In the genomic region with DNA sequence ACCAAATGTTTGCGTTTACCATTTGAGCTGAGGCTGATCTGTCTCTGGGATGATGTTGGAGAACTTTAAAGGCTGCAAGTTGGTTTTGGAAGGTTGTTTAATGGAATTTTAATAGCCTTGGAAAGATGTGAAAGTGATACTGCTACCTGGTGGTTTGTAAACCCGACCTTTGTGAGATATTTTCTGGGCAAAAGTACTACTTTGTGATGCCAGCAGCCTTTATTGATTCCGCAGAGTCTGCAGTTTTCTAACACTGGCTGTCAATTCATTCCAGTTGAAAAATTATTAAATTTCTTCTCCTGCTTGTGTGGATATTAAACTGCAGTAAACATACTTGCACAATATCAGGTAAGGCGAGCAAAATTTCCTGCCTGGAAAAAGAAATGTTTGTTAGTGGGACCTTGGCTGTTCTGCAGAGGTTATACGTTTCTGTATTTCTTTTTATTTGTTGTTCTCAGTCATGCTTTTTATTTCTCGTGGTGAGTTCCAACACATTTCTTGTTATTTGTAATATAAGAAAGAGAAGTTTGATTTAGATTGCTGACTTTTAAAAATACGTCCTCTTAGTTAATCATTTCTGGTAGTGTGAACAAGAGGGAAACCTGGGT, we compare ENCODE assay signal across 28 cellular contexts.
"Had no signal": no experiment of that assay in that cellular context is flagged by ENCODE, and none has a peak within 500 bp of the region (broad histone marks: within the 10 kb centered on the region; RNA-seq: fewer than 3 reads in every experiment).

No MANE protein-coding gene starts in this region.

- H3K9me3 Mint-ChIP-seq: activated CD4-positive, alpha-beta T cell treated with anti-CD3 and anti-CD28 coated beads, Interleukin-2, amount 10 ng/mL, durations not matched to agents 7 days and 5 days; activated naive CD4-positive, alpha-beta T cell treated with anti-CD3 and anti-CD28 coated beads, Interleukin-2, amount 10 ng/mL, durations not matched to agents 7 days and 5 days; activated naive CD4-positive, alpha-beta T cell treated with anti-CD3 and anti-CD28 coated beads, Interleukin-2, amount 50 U/mL, for 72 hours; activated T-cell treated with anti-CD3 and anti-CD28 coated beads, Interleukin-2, amount 50 U/mL, for 24 hours; activated T-cell treated with anti-CD3 and anti-CD28 coated beads, Interleukin-2, amount 50 U/mL, for 72 hours; central memory CD8-positive, alpha-beta T cell; dendritic cell treated with granulocyte-macrophage colony-stimulating factor and Interleukin-4, amounts not matched to agents 40 ng/mL and 50 ng/mL, for 4 days; endodermal cell had no signal

- H3K27me3 ChIP-seq: ascending aorta, dorsolateral prefrontal cortex, foreskin keratinocyte, gastrocnemius medialis, heart left ventricle had no signal

- FAIRE-seq: bronchial epithelial cell had no signal

- DNase-seq: activated CD4-positive, alpha-beta T cell treated with anti-CD3 and anti-CD28 coated beads for 1 hour; activated CD4-positive, alpha-beta T cell treated with anti-CD3 and anti-CD28 coated beads for 4 hours; activated CD4-positive, alpha-beta T cell treated with anti-CD3 and anti-CD28 coated beads, Interleukin-2, amount 10 ng/mL, durations not matched to agents 7 days and 5 days; activated CD4-positive, alpha-beta T cell treated with anti-CD3 and anti-CD28 coated beads, Interleukin-2, amount 50 U/mL, for 4 hours; activated CD8-positive, alpha-beta memory T cell treated with anti-CD3 and anti-CD28 coated beads, Interleukin-2, amount 50 U/mL, for 48 hours; activated gamma-delta T cell; activated naive CD4-positive, alpha-beta T cell; activated naive CD4-positive, alpha-beta T cell treated with anti-CD3 and anti-CD28 coated beads, Interleukin-2, amount 10 ng/mL, durations not matched to agents 7 days and 5 days; activated naive CD8-positive, alpha-beta T cell treated with anti-CD3 and anti-CD28 coated beads, Interleukin-2, amount 10 ng/mL, durations not matched to agents 7 days and 5 days; activated T-cell treated with anti-CD3 and anti-CD28 coated beads for 4 hours; activated T-cell treated with anti-CD3 and anti-CD28 coated beads, Interleukin-2, amount 50 U/mL, for 24 hours; activated T-cell treated with anti-CD3 and anti-CD28 coated beads, Interleukin-2, amount 50 U/mL, for 72 hours; dorsolateral prefrontal cortex; effector memory CD4-positive, alpha-beta T cell; endodermal cell; foreskin keratinocyte; gastrocnemius medialis; glutamatergic neuron; heart left ventricle; T-helper 2 cell had no signal

- ATAC-seq: activated naive CD4-positive, alpha-beta T cell treated with anti-CD3 and anti-CD28 coated beads, Interleukin-2, amount 50 U/mL, for 72 hours; activated T-cell treated with anti-CD3 and anti-CD28 coated beads, Interleukin-2, amount 50 U/mL, for 72 hours; esophagus mucosa; foreskin keratinocyte; gastrocnemius medialis; heart left ventricle had no signal

- H3K4me1 Mint-ChIP-seq: activated CD4-positive, alpha-beta T cell treated with anti-CD3 and anti-CD28 coated beads, Interleukin-2, amount 10 ng/mL, durations not matched to agents 7 days and 5 days; activated naive CD4-positive, alpha-beta T cell treated with anti-CD3 and anti-CD28 coated beads, Interleukin-2, amount 10 ng/mL, durations not matched to agents 7 days and 5 days; activated naive CD8-positive, alpha-beta T cell treated with anti-CD3 and anti-CD28 coated beads, Interleukin-2, amount 10 ng/mL, durations not matched to agents 7 days and 5 days had no signal

- H3K9me3 ChIP-seq: ascending aorta, gastrocnemius medialis, heart left ventricle had no signal

- H3K27ac Mint-ChIP-seq: activated CD4-positive, alpha-beta T cell treated with anti-CD3 and anti-CD28 coated beads, Interleukin-2, amount 10 ng/mL, durations not matched to agents 7 days and 5 days; activated naive CD4-positive, alpha-beta T cell treated with anti-CD3 and anti-CD28 coated beads, Interleukin-2, amount 10 ng/mL, durations not matched to agents 7 days and 5 days; activated naive CD4-positive, alpha-beta T cell treated with anti-CD3 and anti-CD28 coated beads, Interleukin-2, amount 50 U/mL, for 72 hours; activated naive CD8-positive, alpha-beta T cell treated with anti-CD3 and anti-CD28 coated beads, Interleukin-2, amount 10 ng/mL, durations not matched to agents 7 days and 5 days; activated T-cell treated with anti-CD3 and anti-CD28 coated beads, Interleukin-2, amount 50 U/mL, for 24 hours; activated T-cell treated with anti-CD3 and anti-CD28 coated beads, Interleukin-2, amount 50 U/mL, for 72 hours; dendritic cell treated with granulocyte-macrophage colony-stimulating factor and Interleukin-4, amounts not matched to agents 40 ng/mL and 50 ng/mL, for 4 days; endodermal cell had no signal

- H3K4me1 ChIP-seq: ascending aorta, foreskin keratinocyte, gastrocnemius medialis, heart left ventricle had no signal

- H3K4me3 Mint-ChIP-seq: activated CD4-positive, alpha-beta T cell treated with anti-CD3 and anti-CD28 coated beads, Interleukin-2, amount 10 ng/mL, durations not matched to agents 7 days and 5 days; activated naive CD4-positive, alpha-beta T cell treated with anti-CD3 and anti-CD28 coated beads, Interleukin-2, amount 10 ng/mL, durations not matched to agents 7 days and 5 days; activated naive CD8-positive, alpha-beta T cell treated with anti-CD3 and anti-CD28 coated beads, Interleukin-2, amount 10 ng/mL, durations not matched to agents 7 days and 5 days; activated T-cell treated with anti-CD3 and anti-CD28 coated beads, Interleukin-2, amount 50 U/mL, for 24 hours; activated T-cell treated with anti-CD3 and anti-CD28 coated beads, Interleukin-2, amount 50 U/mL, for 72 hours; brain; central memory CD8-positive, alpha-beta T cell; dendritic cell treated with granulocyte-macrophage colony-stimulating factor and Interleukin-4, amounts not matched to agents 40 ng/mL and 50 ng/mL, for 4 days; endodermal cell had no signal

- H3K36me3 ChIP-seq: ascending aorta, gastrocnemius medialis, heart left ventricle had no signal

- H3K36me3 Mint-ChIP-seq: activated naive CD4-positive, alpha-beta T cell treated with anti-CD3 and anti-CD28 coated beads, Interleukin-2, amount 50 U/mL, for 72 hours had no signal

- H3K27me3 Mint-ChIP-seq: activated CD4-positive, alpha-beta T cell treated with anti-CD3 and anti-CD28 coated beads, Interleukin-2, amount 10 ng/mL, durations not matched to agents 7 days and 5 days; activated naive CD4-positive, alpha-beta T cell treated with anti-CD3 and anti-CD28 coated beads, Interleukin-2, amount 10 ng/mL, durations not matched to agents 7 days and 5 days; activated naive CD8-positive, alpha-beta T cell treated with anti-CD3 and anti-CD28 coated beads, Interleukin-2, amount 10 ng/mL, durations not matched to agents 7 days and 5 days; activated T-cell treated with anti-CD3 and anti-CD28 coated beads, Interleukin-2, amount 50 U/mL, for 24 hours; brain; central memory CD8-positive, alpha-beta T cell; dendritic cell treated with granulocyte-macrophage colony-stimulating factor and Interleukin-4, amounts not matched to agents 40 ng/mL and 50 ng/mL, for 4 days had no signal

- H3K27ac ChIP-seq: ascending aorta, coronary artery, dorsolateral prefrontal cortex, foreskin keratinocyte, gastrocnemius medialis, heart left ventricle had no signal

- H3K4me3 ChIP-seq: ascending aorta, coronary artery, dorsolateral prefrontal cortex, gastrocnemius medialis, heart left ventricle had no signal
